ENCODE assay signal across 20 cellular contexts in genomic region chr7:108080094-108080656, GRCh38. TPM values are rescaled to one million over a fixed set of nuclear protein-coding genes. Genes with fewer than 3 reads are reported as not detected.
DNase-seq lines count a peak whose midpoint lies in the region; ATAC-seq, FAIRE-seq and TF ChIP-seq lines count a peak whose summit lies in the region.
"Had no signal": no experiment of that assay in that cellular context is flagged by ENCODE, and none has a peak within 500 bp of the region (broad histone marks: within the 10 kb centered on the region; RNA-seq: fewer than 3 reads in every experiment).

No MANE protein-coding gene starts in this region.

- H3K9me3 Mint-ChIP-seq in mesothelial cell of epicardium, result peaks cover 17% of the 10 kb centered on the region

- no TSS peak for BruUV-seq in K562 (replicated peaks; lab: Mats Ljungman, UMichigan)

- no peak overlapping the region for H3K9ac ChIP-seq in K562 (ENCODE audit: insufficient read depth in 1 of 2, low read depth in 2 of 2, low read length in 2 of 2)

- H3K4me2 ChIP-seq in K562 (ENCODE audit: insufficient read depth, low read length), result peak overlapping the region; percentile 57

- ATAC-seq in K562, result peak; percentile 82
- no peak for ATAC-seq in HG03045 (IDR thresholded peaks at IDR 0.05; ENCODE audit: unreplicated experiment)

- POLR2A ChIA-PET in K562 (lab: Yijun Ruan, JAX), result interaction anchor here (0.9 to 1.0 kb wide), 3 partner anchors 15 to 60 kb away, joined by 3 read pairs; no protein-coding TSS in a partner anchor
- POLR2A ChIA-PET in HEK293T (lab: Yijun Ruan, JAX), result no interaction called here

- peaks cover 39% of the 10 kb centered on the region for H3K4me1 Mint-ChIP-seq in mesothelial cell of epicardium
- H3K4me1 Mint-ChIP-seq: endodermal cell had no signal

- H3K27ac ChIP-seq in K562 (ENCODE audit: extremely low read depth, low read depth, low read length), result peak overlapping the region; percentile 47
- H3K27ac ChIP-seq: thoracic aorta had no signal

- no peaks in the 10 kb centered on the region for H3K79me2 ChIP-seq in K562 (ENCODE audit: control insufficient read depth, insufficient read depth, low read length)

- in situ Hi-C loops in K562 (cut with MboI), result no loop called here

- H3K4me1 ChIP-seq in K562 (replicated peaks in 1 of 2; ENCODE audit: control insufficient read depth in 2 of 2, insufficient read depth in 2 of 2, low read length in 2 of 2), result peaks cover 27 to 65% of the 10 kb centered on the region in 2 experiments

- H2AFZ ChIP-seq in K562 (ENCODE audit: low read depth, low read length), result peak overlapping the region; percentile 77

- no peaks in the 10 kb centered on the region for H4K20me1 ChIP-seq in K562 (replicated peaks; ENCODE audit: control insufficient read depth, insufficient read depth, low read length)

- H3K4me3 Mint-ChIP-seq in mesothelial cell of epicardium, result no peak overlapping the region
- H3K4me3 Mint-ChIP-seq: activated naive CD8-positive, alpha-beta T cell treated with anti-CD3 and anti-CD28 coated beads, Interleukin-2, amount 10 ng/mL, durations not matched to agents 7 days and 5 days; activated T-cell treated with anti-CD3 and anti-CD28 coated beads, Interleukin-2, amount 50 U/mL, for 24 hours; endodermal cell had no signal

- TF ChIP-seq CTCF in K562 (IDR thresholded peaks at IDR 0.05 in 2 of 3, conservative IDR thresholded peaks at IDR 0.05 in 1 of 3; ENCODE audit: insufficient read depth in 2 of 3, low read depth in 1 of 3, low read length in 3 of 3) (no peak), mesothelial cell of epicardium (IDR thresholded peaks at IDR 0.05; ENCODE audit: unreplicated experiment) (no peak)

- no peaks in the 10 kb centered on the region for H3K27me3 ChIP-seq in K562 (ENCODE audit: control insufficient read depth in 2 of 2, insufficient read depth in 2 of 2, low read length in 2 of 2)

- H3K27ac Mint-ChIP-seq in mesothelial cell of epicardium, result peak overlapping the region; percentile 89
- H3K27ac Mint-ChIP-seq: activated naive CD8-positive, alpha-beta T cell treated with anti-CD3 and anti-CD28 coated beads, Interleukin-2, amount 10 ng/mL, durations not matched to agents 7 days and 5 days; activated T-cell treated with anti-CD3 and anti-CD28 coated beads, Interleukin-2, amount 50 U/mL, for 24 hours; endodermal cell had no signal

- no peak overlapping the region for H3K4me3 ChIP-seq in K562
- H3K4me3 ChIP-seq: thoracic aorta had no signal

- peaks cover 8% of the 10 kb centered on the region for H3K9me3 ChIP-seq in K562 (replicated peaks; ENCODE audit: control insufficient read depth, insufficient read depth, low read depth, low read length)
- H3K9me3 ChIP-seq: thoracic aorta had no signal

- FAIRE-seq in K562 (lab: Jason Lieb, UNC), result peak; percentile 78

- DNase-seq in DMS 273 (lab: John Stamatoyannopoulos, UW; ENCODE audit: unreplicated experiment) (peak; percentile 84), NCI-H82 (lab: John Stamatoyannopoulos, UW) (peak; percentile 97), K562 (ENCODE audit: extremely low read depth in 1 of 4, low spot score in 3 of 4) (peak in 2 of 4 experiments; percentile 88 to 90), mesothelial cell of epicardium (ENCODE audit: low spot score in 2 of 2, unreplicated experiment in 2 of 2) (no peak), glomerular visceral epithelial cell (ENCODE audit: extremely low spot score) (no peak), HEK293T (ENCODE audit: extremely low spot score) (no peak)
- DNase-seq in activated effector memory CD4-positive, alpha-beta T cell treated with Interleukin-2 at 50 U/mL for 16 hours, result no peak
- DNase-seq: activated naive CD8-positive, alpha-beta T cell treated with anti-CD3 and anti-CD28 coated beads, Interleukin-2, amount 10 ng/mL, durations not matched to agents 7 days and 5 days; activated T-cell treated with anti-CD3 and anti-CD28 coated beads, Interleukin-2, amount 50 U/mL, for 24 hours; C1 segment of cervical spinal cord; endodermal cell; NCI-H146; NCI-H748 treated with DMSO at 0.1 percent for 48 hours; retina; stimulated activated CD4-positive, alpha-beta T cell treated with anti-CD3 and anti-CD28 coated beads, Interleukin-4, amount 100 ng/mL, for 24 hours; T-helper 2 cell had no signal

- H3K9me1 ChIP-seq in K562 (ENCODE audit: control insufficient read depth, insufficient read depth, low read length), result no peaks in the 10 kb centered on the region

- H3K27me3 Mint-ChIP-seq in mesothelial cell of epicardium (ENCODE audit: low read depth), result no peaks in the 10 kb centered on the region
- H3K27me3 Mint-ChIP-seq: activated naive CD8-positive, alpha-beta T cell treated with anti-CD3 and anti-CD28 coated beads, Interleukin-2, amount 10 ng/mL, durations not matched to agents 7 days and 5 days; activated T-cell treated with anti-CD3 and anti-CD28 coated beads, Interleukin-2, amount 50 U/mL, for 24 hours had no signal

- peaks cover 9% of the 10 kb centered on the region for H3K36me3 Mint-ChIP-seq in mesothelial cell of epicardium
- H3K36me3 Mint-ChIP-seq: activated naive CD8-positive, alpha-beta T cell treated with anti-CD3 and anti-CD28 coated beads, Interleukin-2, amount 10 ng/mL, durations not matched to agents 7 days and 5 days had no signal

- intact Hi-C loops in K562 (cut with micrococcal nuclease), result no loop called here

- CTCF ChIA-PET in K562 (lab: Yijun Ruan, JAX; ENCODE audit: low intra/inter-chr PET ratio) (no interaction called here), HEK293T (lab: Yijun Ruan, JAX) (no interaction called here)

- H3K36me3 ChIP-seq in K562 (ENCODE audit: control insufficient read depth, insufficient read depth, low read length), result no peaks in the 10 kb centered on the region
- H3K36me3 ChIP-seq: thoracic aorta had no signal

- TF ChIP-seq POLR2A in K562 (conservative IDR thresholded peaks at IDR 0.05), result no peak

- no peak; a peak in 1 of 4 replicates for TF ChIP-seq RAD21 in K562 (CRISPR knock-in tag; conservative IDR thresholded peaks at IDR 0.05 in 1 of 2, IDR thresholded peaks at IDR 0.05 in 1 of 2)

- WGBS in K562 (ENCODE audit: insufficient coverage, low coverage, missing lambda C conversion rate), result 3% methylated on average over 4 of the region's 4 CpGs

- peak; percentile 92 for TF ChIP-seq EP300 in K562 (IDR thresholded peaks at IDR 0.05; ENCODE audit: low read length)

TF ChIP-seq in K562, 482 proteins besides CTCF, POLR2A, EP300 and RAD21 (continues in another document):
- TF ChIP-seq, protein P1, sequence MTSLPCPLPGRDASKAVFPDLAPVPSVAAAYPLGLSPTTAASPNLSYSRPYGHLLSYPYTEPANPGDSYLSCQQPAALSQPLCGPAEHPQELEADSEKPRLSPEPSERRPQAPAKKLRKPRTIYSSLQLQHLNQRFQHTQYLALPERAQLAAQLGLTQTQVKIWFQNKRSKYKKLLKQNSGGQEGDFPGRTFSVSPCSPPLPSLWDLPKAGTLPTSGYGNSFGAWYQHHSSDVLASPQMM (CRISPR knock-in tag; IDR thresholded peaks at IDR 0.05), result no peak
- no peak for TF ChIP-seq HNRNPH1 (optimal IDR thresholded peaks at IDR 0.05; ENCODE audit: low read depth, low read length)
- no peak for TF ChIP-seq NRF1 (conservative IDR thresholded peaks at IDR 0.05 in 1 of 2, IDR thresholded peaks at IDR 0.05 in 1 of 2)
- no peak for TF ChIP-seq ZNF121 (CRISPR knock-in tag; conservative IDR thresholded peaks at IDR 0.05)

TF ChIP-seq in HEK293T, 16 proteins besides CTCF, POLR2A, EP300 and RAD21 (continues in another document):
- TF ChIP-seq PKNOX1 (IDR thresholded peaks at IDR 0.05) (no peak), ELF4 (IDR thresholded peaks at IDR 0.05) (no peak), ARNT (IDR thresholded peaks at IDR 0.05) (no peak), NFRKB (IDR thresholded peaks at IDR 0.05) (no peak), ZNF384 (IDR thresholded peaks at IDR 0.05) (no peak), CTBP1 (IDR thresholded peaks at IDR 0.05; ENCODE audit: borderline replicate concordance) (no peak), LEF1 (IDR thresholded peaks at IDR 0.05; ENCODE audit: borderline replicate concordance) (no peak), FOXA1 (IDR thresholded peaks at IDR 0.05) (no peak), BHLHE40 (IDR thresholded peaks at IDR 0.05; ENCODE audit: borderline replicate concordance) (no peak), FOXM1 (IDR thresholded peaks at IDR 0.05; ENCODE audit: borderline replicate concordance) (no peak), L3MBTL2 (conservative IDR thresholded peaks at IDR 0.05) (no peak), SUZ12 (IDR thresholded peaks at IDR 0.05) (no peak), FOXK2 (IDR thresholded peaks at IDR 0.05) (no peak), HDGF (IDR thresholded peaks at IDR 0.05; ENCODE audit: borderline replicate concordance) (no peak), TARDBP (IDR thresholded peaks at IDR 0.05) (no peak)

RNA-seq across cellular contexts. Expression of gene LAMB4, which starts 50.0 kb away (rescaled TPM):
- total RNA-seq in K562 (2011; cell fraction: chromatin; rRNA removed; ENCODE audit: low replicate concordance), result not detected in 2 replicates
- total RNA-seq in K562 (2011; cell fraction: nucleolus; rRNA removed), result not detected in 2 replicates
- 0.29 TPM in 1 of 2 replicates, not detected in the other for total RNA-seq in K562 (2011; cell fraction: nucleoplasm; rRNA removed)
- not detected in 2 replicates for total RNA-seq in K562 (2014; rRNA removed)
- total RNA-seq in K562 (2014; rRNA removed; fragmentation: Illumina TruSeq; extraction: Trizol), result 0.07 and 0.10 TPM in 2 replicates
- not detected in 2 replicates for total RNA-seq in K562 (2015; rRNA removed; fragmentation: Illumina TruSeq; extraction: Trizol)
- not detected in 2 replicates for total RNA-seq in K562 (2021)
- polyA plus RNA-seq in K562 (2011; rRNA removed), result not detected in 2 replicates
- 0.03 TPM in 1 of 2 replicates, not detected in the other for polyA plus RNA-seq in K562 (2011; cell fraction: cytosol; rRNA removed)
- not detected in 2 replicates for polyA plus RNA-seq in K562 (2011; cell fraction: nucleus; rRNA removed)
- 0.09 and 0.18 TPM in 2 replicates for polyA plus RNA-seq in K562 (2012)
- 0.06 TPM in 1 of 2 replicates, not detected in the other for polyA plus RNA-seq in K562 (2014; fragmentation: Illumina TruSeq; extraction: Trizol)
- polyA plus RNA-seq in K562 (2014; fragmentation: Nextera tagmentation; extraction: Ambion mirVana), result under 1 TPM; 0.06 to 0.13 TPM
- polyA plus RNA-seq in K562 (2014; rRNA removed), result 0.12 TPM in 1 of 2 replicates, not detected in the other
- polyA minus RNA-seq in K562 (2011; rRNA and poly(A)+ RNA removed), result 0.21 TPM in 1 of 2 replicates, not detected in the other
- polyA minus RNA-seq in K562 (2011; cell fraction: cytosol; rRNA and poly(A)+ RNA removed), result not detected in 2 replicates
- not detected in 2 replicates for polyA minus RNA-seq in K562 (2011; cell fraction: nucleus; rRNA and poly(A)+ RNA removed)
- 16.8 to 21.0 TPM (median 18.3 TPM) in 3 replicates for total RNA-seq in mesothelial cell of epicardium
- total RNA-seq: activated naive CD8-positive, alpha-beta T cell treated with anti-CD3 and anti-CD28 coated beads, Interleukin-2, amount 10 ng/mL, durations not matched to agents 7 days and 5 days; Daoy; endodermal cell; lung microvascular endothelial cell had no signal

Comparison
In these comparisons a context has a peak if more than half of its experiments do, and no peak if none do; other contexts are left out.
1. DNase-seq: peak in DMS 273 (single experiment) and NCI-H82 (single experiment); none in mesothelial cell of epicardium (0 of 2), glomerular visceral epithelial cell (single experiment), activated effector memory CD4-positive, alpha-beta T cell treated with Interleukin-2 at 50 U/mL for 16 hours (single experiment) and HEK293T (single experiment).
2. RNA of gene LAMB4, which starts 50.0 kb away (total RNA-seq): 16.8 to 21.0 TPM in mesothelial cell of epicardium; 0.07 to 0.29 TPM in K562; every median in the first group is over 10 times any median in the second.